ENCODE assay signal across 2 cellular contexts in the genomic region with DNA sequence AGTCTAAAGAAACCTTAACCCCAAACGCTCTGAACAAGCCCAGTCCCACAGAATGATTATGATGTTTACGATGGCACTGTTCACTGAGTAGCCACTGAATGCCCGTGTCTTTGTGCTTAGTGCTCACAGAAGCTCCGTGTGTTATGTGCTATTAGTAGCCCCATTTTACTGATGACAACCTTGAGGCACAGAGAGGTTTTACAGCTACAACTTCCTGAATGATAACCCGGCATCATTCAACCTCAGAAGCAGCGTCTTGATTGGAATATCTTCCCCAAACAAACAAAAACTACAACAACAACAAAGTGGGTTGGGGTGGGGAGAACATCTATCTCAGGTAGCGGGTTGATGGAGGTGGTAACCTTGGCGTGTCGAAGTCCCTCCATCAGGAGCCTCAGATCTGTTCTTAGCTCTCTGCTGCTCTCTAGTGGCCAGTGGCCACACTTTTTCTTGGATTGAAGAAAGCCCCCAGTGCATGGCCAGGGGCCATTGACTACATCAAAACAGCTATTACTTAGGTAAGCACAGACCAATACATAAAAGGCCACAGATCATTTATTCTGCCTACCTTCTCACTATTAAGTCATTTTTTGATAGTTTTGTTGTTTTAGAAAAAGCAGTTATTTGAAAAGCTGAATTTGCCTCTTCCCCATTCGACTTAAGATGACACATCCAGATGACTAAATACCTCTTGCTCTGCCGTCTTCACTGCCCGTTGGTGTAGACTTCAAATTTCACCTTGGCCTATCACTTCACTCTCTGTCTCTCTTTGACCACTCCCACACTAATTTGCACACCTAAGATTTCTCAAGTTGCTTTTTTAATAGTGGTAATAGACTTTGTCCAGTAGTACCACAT.
TF ChIP-seq lines count a peak whose summit lies in the region.

No MANE protein-coding gene starts in this region.

TF ChIP-seq in Ishikawa, 13 proteins besides CTCF, POLR2A, EP300 and RAD21 (continued from another document):
- TF ChIP-seq, protein P1, sequence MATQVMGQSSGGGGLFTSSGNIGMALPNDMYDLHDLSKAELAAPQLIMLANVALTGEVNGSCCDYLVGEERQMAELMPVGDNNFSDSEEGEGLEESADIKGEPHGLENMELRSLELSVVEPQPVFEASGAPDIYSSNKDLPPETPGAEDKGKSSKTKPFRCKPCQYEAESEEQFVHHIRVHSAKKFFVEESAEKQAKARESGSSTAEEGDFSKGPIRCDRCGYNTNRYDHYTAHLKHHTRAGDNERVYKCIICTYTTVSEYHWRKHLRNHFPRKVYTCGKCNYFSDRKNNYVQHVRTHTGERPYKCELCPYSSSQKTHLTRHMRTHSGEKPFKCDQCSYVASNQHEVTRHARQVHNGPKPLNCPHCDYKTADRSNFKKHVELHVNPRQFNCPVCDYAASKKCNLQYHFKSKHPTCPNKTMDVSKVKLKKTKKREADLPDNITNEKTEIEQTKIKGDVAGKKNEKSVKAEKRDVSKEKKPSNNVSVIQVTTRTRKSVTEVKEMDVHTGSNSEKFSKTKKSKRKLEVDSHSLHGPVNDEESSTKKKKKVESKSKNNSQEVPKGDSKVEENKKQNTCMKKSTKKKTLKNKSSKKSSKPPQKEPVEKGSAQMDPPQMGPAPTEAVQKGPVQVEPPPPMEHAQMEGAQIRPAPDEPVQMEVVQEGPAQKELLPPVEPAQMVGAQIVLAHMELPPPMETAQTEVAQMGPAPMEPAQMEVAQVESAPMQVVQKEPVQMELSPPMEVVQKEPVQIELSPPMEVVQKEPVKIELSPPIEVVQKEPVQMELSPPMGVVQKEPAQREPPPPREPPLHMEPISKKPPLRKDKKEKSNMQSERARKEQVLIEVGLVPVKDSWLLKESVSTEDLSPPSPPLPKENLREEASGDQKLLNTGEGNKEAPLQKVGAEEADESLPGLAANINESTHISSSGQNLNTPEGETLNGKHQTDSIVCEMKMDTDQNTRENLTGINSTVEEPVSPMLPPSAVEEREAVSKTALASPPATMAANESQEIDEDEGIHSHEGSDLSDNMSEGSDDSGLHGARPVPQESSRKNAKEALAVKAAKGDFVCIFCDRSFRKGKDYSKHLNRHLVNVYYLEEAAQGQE (IDR thresholded peaks at IDR 0.05; ENCODE audit: low read depth), result no peak
- TF ChIP-seq CREB1 (IDR thresholded peaks at IDR 0.05; ENCODE audit: low read depth) (no peak), EGR1 (IDR thresholded peaks at IDR 0.05) (no peak), FOXM1 (IDR thresholded peaks at IDR 0.05; ENCODE audit: borderline replicate concordance, low read depth) (no peak)
- TF ChIP-seq, protein P2, sequence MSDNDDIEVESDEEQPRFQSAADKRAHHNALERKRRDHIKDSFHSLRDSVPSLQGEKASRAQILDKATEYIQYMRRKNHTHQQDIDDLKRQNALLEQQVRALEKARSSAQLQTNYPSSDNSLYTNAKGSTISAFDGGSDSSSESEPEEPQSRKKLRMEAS (IDR thresholded peaks at IDR 0.05), result no peak

TF ChIP-seq in HepG2, 621 proteins besides CTCF, POLR2A, EP300 and RAD21 (continued from another document):
- TF ChIP-seq, protein P3, sequence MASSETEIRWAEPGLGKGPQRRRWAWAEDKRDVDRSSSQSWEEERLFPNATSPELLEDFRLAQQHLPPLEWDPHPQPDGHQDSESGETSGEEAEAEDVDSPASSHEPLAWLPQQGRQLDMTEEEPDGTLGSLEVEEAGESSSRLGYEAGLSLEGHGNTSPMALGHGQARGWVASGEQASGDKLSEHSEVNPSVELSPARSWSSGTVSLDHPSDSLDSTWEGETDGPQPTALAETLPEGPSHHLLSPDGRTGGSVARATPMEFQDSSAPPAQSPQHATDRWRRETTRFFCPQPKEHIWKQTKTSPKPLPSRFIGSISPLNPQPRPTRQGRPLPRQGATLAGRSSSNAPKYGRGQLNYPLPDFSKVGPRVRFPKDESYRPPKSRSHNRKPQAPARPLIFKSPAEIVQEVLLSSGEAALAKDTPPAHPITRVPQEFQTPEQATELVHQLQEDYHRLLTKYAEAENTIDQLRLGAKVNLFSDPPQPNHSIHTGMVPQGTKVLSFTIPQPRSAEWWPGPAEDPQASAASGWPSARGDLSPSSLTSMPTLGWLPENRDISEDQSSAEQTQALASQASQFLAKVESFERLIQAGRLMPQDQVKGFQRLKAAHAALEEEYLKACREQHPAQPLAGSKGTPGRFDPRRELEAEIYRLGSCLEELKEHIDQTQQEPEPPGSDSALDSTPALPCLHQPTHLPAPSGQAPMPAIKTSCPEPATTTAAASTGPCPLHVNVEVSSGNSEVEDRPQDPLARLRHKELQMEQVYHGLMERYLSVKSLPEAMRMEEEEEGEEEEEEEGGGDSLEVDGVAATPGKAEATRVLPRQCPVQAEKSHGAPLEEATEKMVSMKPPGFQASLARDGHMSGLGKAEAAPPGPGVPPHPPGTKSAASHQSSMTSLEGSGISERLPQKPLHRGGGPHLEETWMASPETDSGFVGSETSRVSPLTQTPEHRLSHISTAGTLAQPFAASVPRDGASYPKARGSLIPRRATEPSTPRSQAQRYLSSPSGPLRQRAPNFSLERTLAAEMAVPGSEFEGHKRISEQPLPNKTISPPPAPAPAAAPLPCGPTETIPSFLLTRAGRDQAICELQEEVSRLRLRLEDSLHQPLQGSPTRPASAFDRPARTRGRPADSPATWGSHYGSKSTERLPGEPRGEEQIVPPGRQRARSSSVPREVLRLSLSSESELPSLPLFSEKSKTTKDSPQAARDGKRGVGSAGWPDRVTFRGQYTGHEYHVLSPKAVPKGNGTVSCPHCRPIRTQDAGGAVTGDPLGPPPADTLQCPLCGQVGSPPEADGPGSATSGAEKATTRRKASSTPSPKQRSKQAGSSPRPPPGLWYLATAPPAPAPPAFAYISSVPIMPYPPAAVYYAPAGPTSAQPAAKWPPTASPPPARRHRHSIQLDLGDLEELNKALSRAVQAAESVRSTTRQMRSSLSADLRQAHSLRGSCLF (CRISPR knock-in tag; IDR thresholded peaks at IDR 0.05; ENCODE audit: borderline replicate concordance), result no peak
- TF ChIP-seq CHD2 (IDR thresholded peaks at IDR 0.05; ENCODE audit: low read depth, low read length), result no peak
